In the genomic region with DNA sequence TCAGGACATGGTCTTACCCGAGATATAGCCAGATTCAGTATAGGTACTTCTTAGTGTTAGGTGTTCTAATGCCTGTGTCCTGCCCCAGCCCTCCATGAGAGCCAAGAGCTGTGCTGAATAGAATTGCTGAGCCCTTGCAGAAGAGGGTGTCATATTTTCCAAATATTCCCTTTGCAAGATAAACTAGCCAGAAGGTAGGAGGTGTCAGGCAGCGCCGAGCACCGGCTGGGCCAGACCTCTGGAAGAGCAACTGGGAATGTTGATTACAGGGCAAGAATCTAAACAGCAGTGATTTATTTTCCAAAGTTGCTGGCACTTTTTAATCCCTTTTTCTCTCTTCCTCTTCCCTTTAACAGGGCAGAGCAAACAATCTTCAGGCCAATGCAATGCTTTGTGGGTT, we compare ENCODE assay signal across 14 cellular contexts. TPM values are rescaled to one million over a fixed set of nuclear protein-coding genes. Genes with fewer than 3 reads are reported as not detected.
DNase-seq lines count a peak whose midpoint lies in the region; ATAC-seq, FAIRE-seq and TF ChIP-seq lines count a peak whose summit lies in the region.
"Had no signal": no experiment of that assay in that cellular context is flagged by ENCODE, and none has a peak within 500 bp of the region (broad histone marks: within the 10 kb centered on the region; RNA-seq: fewer than 3 reads in every experiment).

No MANE protein-coding gene starts in this region.

- CTCF ChIA-PET in activated CD4-positive, alpha-beta memory T cell treated with anti-CD3 and anti-CD28 coated beads for 36 hours (lab: Charles Lee) = no interaction called here
- CTCF ChIA-PET in activated CD4-positive, alpha-beta memory T cell treated with anti-CD3 and anti-CD28 coated beads, Interleukin-2, amount 10 ng/mL, durations not matched to agents 7 days and 5 days (lab: Charles Lee) = no interaction called here

- H3K4me1 Mint-ChIP-seq in activated CD4-positive, alpha-beta memory T cell treated with anti-CD3 and anti-CD28 coated beads for 36 hours (ENCODE audit: low read depth) = peaks cover 10% of the 10 kb centered on the region
- peaks cover 13% of the 10 kb centered on the region for H3K4me1 Mint-ChIP-seq in activated CD4-positive, alpha-beta memory T cell treated with anti-CD3 and anti-CD28 coated beads, Interleukin-2, amount 10 ng/mL, durations not matched to agents 7 days and 5 days

- H3K27me3 Mint-ChIP-seq in activated CD4-positive, alpha-beta memory T cell treated with anti-CD3 and anti-CD28 coated beads for 36 hours = no peaks in the 10 kb centered on the region
- no peaks in the 10 kb centered on the region for H3K27me3 Mint-ChIP-seq in activated CD4-positive, alpha-beta memory T cell treated with anti-CD3 and anti-CD28 coated beads, Interleukin-2, amount 10 ng/mL, durations not matched to agents 7 days and 5 days

- TF ChIP-seq POLR2A in thyroid gland (IDR thresholded peaks at IDR 0.05) = no peak

- no peak overlapping the region for H3K4me3 Mint-ChIP-seq in activated CD4-positive, alpha-beta memory T cell treated with anti-CD3 and anti-CD28 coated beads for 36 hours
- H3K4me3 Mint-ChIP-seq in activated CD4-positive, alpha-beta memory T cell treated with anti-CD3 and anti-CD28 coated beads, Interleukin-2, amount 10 ng/mL, durations not matched to agents 7 days and 5 days = no peak overlapping the region

- TF ChIP-seq CTCF in lower lobe of right lung (IDR thresholded peaks at IDR 0.05) (no peak), thyroid gland (IDR thresholded peaks at IDR 0.05) (no peak), pancreas (IDR thresholded peaks at IDR 0.05) (no peak)

- H3K9me3 ChIP-seq in lower lobe of right lung (no peaks in the 10 kb centered on the region), thyroid gland (no peaks in the 10 kb centered on the region), pancreas (no peaks in the 10 kb centered on the region)

- H3K4me3 ChIP-seq in lower lobe of right lung (no peak overlapping the region), thyroid gland (replicated peaks in 1 of 3) (no peak overlapping the region), pancreas (no peak overlapping the region)

- H3K36me3 ChIP-seq in lower lobe of right lung (no peaks in the 10 kb centered on the region), thyroid gland (no peaks in the 10 kb centered on the region), pancreas (no peaks in the 10 kb centered on the region)

- WGBS in thyroid gland, 2 donors = 81 to 86% methylated on average over 4 of the region's 4 CpGs
- WGBS in pancreas, 2 donors = 69 to 72% methylated on average over 4 of the region's 4 CpGs

- intact Hi-C loops in activated CD4-positive, alpha-beta memory T cell treated with anti-CD3 and anti-CD28 coated beads for 36 hours (cut with micrococcal nuclease) = no loop called here
- intact Hi-C loops in lower lobe of right lung (cut with DNase I) (no loop called here), thyroid gland (cut with DNase I) (no loop called here), pancreas (cut with DNase I) (no loop called here)

- no peak for DNase-seq in activated CD4-positive, alpha-beta memory T cell treated with anti-CD3 and anti-CD28 coated beads for 36 hours
- no peak for DNase-seq in activated CD4-positive, alpha-beta memory T cell treated with anti-CD3 and anti-CD28 coated beads, Interleukin-2, amount 10 ng/mL, durations not matched to agents 7 days and 5 days
- DNase-seq in amniotic epithelial cell (ENCODE audit: low read depth) (peak; percentile 94), lower lobe of right lung (no peak), thyroid gland (no peak), NCI-H1436 treated with DMSO at 0.1 percent for 48 hours (lab: John Stamatoyannopoulos, UW) (no peak), pancreas (no peak)
- DNase-seq in stimulated activated CD4-positive, alpha-beta T cell treated with anti-CD3 and anti-CD28 coated beads, Interleukin-4, amount 100 ng/mL, for 24 hours = no peak
- DNase-seq: activated gamma-delta T cell; effector CD4-positive, alpha-beta T cell; NCI-H2029; NCI-H774 had no signal

- no peaks in the 10 kb centered on the region for H3K27me3 ChIP-seq in lower lobe of right lung (ENCODE audit: low read depth)
- no peaks in the 10 kb centered on the region for H3K27me3 ChIP-seq in thyroid gland
- H3K27me3 ChIP-seq in pancreas = no peaks in the 10 kb centered on the region

- no peak for FAIRE-seq in pancreas (lab: Jason Lieb, UNC)
- FAIRE-seq: A204.1, H54 had no signal

- POLR2A ChIA-PET in activated CD4-positive, alpha-beta memory T cell treated with anti-CD3 and anti-CD28 coated beads for 36 hours (lab: Charles Lee) = interaction anchor here (1.3 kb wide), 1 partner anchor 9 kb away, joined by 4 read pairs; no protein-coding TSS in a partner anchor
- POLR2A ChIA-PET in activated CD4-positive, alpha-beta memory T cell treated with anti-CD3 and anti-CD28 coated beads, Interleukin-2, amount 10 ng/mL, durations not matched to agents 7 days and 5 days (lab: Charles Lee) = no interaction called here

- ATAC-seq in lower lobe of right lung (no peak), pancreas (no peak)

- H3K9me3 Mint-ChIP-seq in activated CD4-positive, alpha-beta memory T cell treated with anti-CD3 and anti-CD28 coated beads for 36 hours = no peaks in the 10 kb centered on the region
- no peaks in the 10 kb centered on the region for H3K9me3 Mint-ChIP-seq in activated CD4-positive, alpha-beta memory T cell treated with anti-CD3 and anti-CD28 coated beads, Interleukin-2, amount 10 ng/mL, durations not matched to agents 7 days and 5 days

- peaks cover 38% of the 10 kb centered on the region for H3K4me1 ChIP-seq in lower lobe of right lung
- peaks cover 28 to 44% of the 10 kb centered on the region in 2 donors for H3K4me1 ChIP-seq in thyroid gland
- peaks cover 5 to 21% (median 16%) of the 10 kb centered on the region in 3 donors for H3K4me1 ChIP-seq in pancreas

- H3K27ac ChIP-seq in lower lobe of right lung (peak overlapping the region; percentile 87), thyroid gland (peak overlapping the region in 2 of 3 donors; percentile 21 to 70), pancreas (peak overlapping the region in 2 of 4 donors; percentile 34 to 69)

- no peaks in the 10 kb centered on the region for H3K36me3 Mint-ChIP-seq in activated CD4-positive, alpha-beta memory T cell treated with anti-CD3 and anti-CD28 coated beads for 36 hours
- no peaks in the 10 kb centered on the region for H3K36me3 Mint-ChIP-seq in activated CD4-positive, alpha-beta memory T cell treated with anti-CD3 and anti-CD28 coated beads, Interleukin-2, amount 10 ng/mL, durations not matched to agents 7 days and 5 days (ENCODE audit: low read depth)

- peak overlapping the region; percentile 11 for H3K27ac Mint-ChIP-seq in activated CD4-positive, alpha-beta memory T cell treated with anti-CD3 and anti-CD28 coated beads for 36 hours
- H3K27ac Mint-ChIP-seq in activated CD4-positive, alpha-beta memory T cell treated with anti-CD3 and anti-CD28 coated beads, Interleukin-2, amount 10 ng/mL, durations not matched to agents 7 days and 5 days = no peak overlapping the region

RNA-seq across cellular contexts. Expression of a gene that starts 37.1 kb away (rescaled TPM):
- total RNA-seq in activated CD4-positive, alpha-beta memory T cell treated with anti-CD3 and anti-CD28 coated beads for 36 hours = 100 to 1,000 TPM; 255 to 256 TPM
- total RNA-seq in activated CD4-positive, alpha-beta memory T cell treated with anti-CD3 and anti-CD28 coated beads, Interleukin-2, amount 10 ng/mL, durations not matched to agents 7 days and 5 days = 100 to 1,000 TPM; 225 to 228 TPM
- 254 TPM for total RNA-seq in lower lobe of right lung
- 100 to 1,000 TPM; 221 to 412 (median 339) TPM for total RNA-seq in thyroid gland
- 100 to 1,000 TPM in 3 of 6 donors, 10 to 100 TPM in 3; 68.1 to 109 (median 94.8) TPM for total RNA-seq in pancreas
- 10 to 100 TPM; 70.6 to 91.6 TPM for polyA plus RNA-seq in pancreas
